Comparison of ENCODE assay signal across 8 cellular contexts in the genomic region with DNA sequence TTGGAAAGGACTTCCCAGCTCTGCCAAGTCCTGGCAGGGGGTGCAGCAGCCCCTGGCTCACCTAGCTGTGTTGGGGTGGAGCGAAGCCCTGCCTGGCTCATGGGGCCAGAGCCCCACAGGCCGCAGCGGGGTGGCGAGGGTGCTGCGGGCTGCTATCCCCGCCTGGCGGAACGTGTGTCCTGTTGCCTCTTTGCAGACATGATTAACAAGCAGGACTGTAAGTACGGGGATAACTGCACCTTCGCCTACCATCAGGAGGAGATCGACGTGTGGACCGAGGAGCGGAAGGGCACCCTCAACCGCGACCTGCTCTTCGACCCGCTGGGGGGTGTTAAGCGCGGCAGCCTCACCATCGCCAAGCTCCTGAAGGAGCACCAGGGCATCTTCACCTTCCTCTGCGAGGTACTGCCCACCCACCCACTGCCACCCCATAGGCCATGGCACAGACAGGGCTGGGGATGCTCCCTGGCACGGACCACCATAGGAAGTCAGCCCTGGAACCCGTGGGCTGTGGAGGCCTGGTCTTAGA.
"Had no signal": no experiment of that assay in that cellular context is flagged by ENCODE, and none has a peak within 500 bp of the region (broad histone marks: within the 10 kb centered on the region; RNA-seq: fewer than 3 reads in every experiment).

No MANE protein-coding gene starts in this region.

- ATAC-seq: GM23338 had no signal

- H3K27me3 Mint-ChIP-seq: IgD-negative memory B cell had no signal

- H3K4me3 ChIP-seq: GM23338 had no signal

- H3K4me3 Mint-ChIP-seq: GM23338, H9, IgD-negative memory B cell had no signal

- H3K4me1 Mint-ChIP-seq: GM23338, H9, IgD-negative memory B cell had no signal

- H3K9me3 Mint-ChIP-seq: GM23338, H9, IgD-negative memory B cell had no signal

- H3K27ac Mint-ChIP-seq: GM23338, H9, IgD-negative memory B cell had no signal

- DNase-seq: H9, HCEC 1CT, KG1 had no signal

- H3K4me2 ChIP-seq: GM23338 had no signal

- FAIRE-seq: H1, H54, HTR-8/SVneo had no signal

- H2AFZ ChIP-seq: GM23338 had no signal
